ENCODE assay signal across 8 cellular contexts in genomic region chr20:59933849-59934585, GRCh38. TPM values are rescaled to one million over a fixed set of nuclear protein-coding genes. Genes with fewer than 3 reads are reported as not detected.
A peak's percentile ranks its signal among the peaks of the same experiment; 100 is the strongest.
DNase-seq lines count a peak whose midpoint lies in the region; ATAC-seq and TF ChIP-seq lines count a peak whose summit lies in the region.

No MANE protein-coding gene starts in this region.

- POLR2A ChIA-PET in activated CD8-positive, alpha-beta T cell treated with anti-CD3 and anti-CD28 coated beads, Interleukin-2, amount 10 ng/mL, durations not matched to agents 7 days and 5 days (lab: Charles Lee), result interaction anchor here (0.6 kb wide), 1 partner anchor 667 kb away, joined by 3 read pairs; no protein-coding TSS in a partner anchor

- peaks cover 7% of the 10 kb centered on the region for H3K27me3 Mint-ChIP-seq in activated CD8-positive, alpha-beta T cell treated with anti-CD3 and anti-CD28 coated beads, Interleukin-2, amount 10 ng/mL, durations not matched to agents 7 days and 5 days (ENCODE audit: low read depth)

- H3K27ac ChIP-seq in ectodermal cell (ENCODE audit: insufficient read depth, low read depth, low read length, poor library complexity, severe bottlenecking) (no peak overlapping the region), lung (ENCODE audit: low read depth in 1 of 2, low read length in 1 of 2) (peak overlapping the region; percentile 44 to 51)

- 8 to 9% methylated on average over 59 of the region's 59 CpGs for WGBS in ectodermal cell, 2 experiments
- WGBS in lung, 2 donors, result 6% methylated on average over 53 to 59 of the region's 59 CpGs

- CTCF ChIA-PET in activated CD8-positive, alpha-beta T cell treated with anti-CD3 and anti-CD28 coated beads, Interleukin-2, amount 10 ng/mL, durations not matched to agents 7 days and 5 days (lab: Charles Lee), result interaction anchor here (0.6 to 4.3 kb wide), 14 partner anchors 10 to 468 kb away, joined by 3 to 39 read pairs (median 4); partner anchors contain the start of gene CDH26

- peak overlapping the region; percentile 67 for H3K4me3 Mint-ChIP-seq in activated CD8-positive, alpha-beta T cell treated with anti-CD3 and anti-CD28 coated beads, Interleukin-2, amount 10 ng/mL, durations not matched to agents 7 days and 5 days

- H3K36me3 ChIP-seq in ectodermal cell (ENCODE audit: control insufficient read depth, insufficient read depth, low read length) (no peaks in the 10 kb centered on the region), lung (ENCODE audit: control insufficient read depth in 2 of 2, insufficient read depth in 2 of 2, low read length in 2 of 2) (no peaks in the 10 kb centered on the region)

- H3K27ac Mint-ChIP-seq in activated CD8-positive, alpha-beta T cell treated with anti-CD3 and anti-CD28 coated beads, Interleukin-2, amount 10 ng/mL, durations not matched to agents 7 days and 5 days, result peak overlapping the region; percentile 69

- H3K36me3 Mint-ChIP-seq in activated CD8-positive, alpha-beta T cell treated with anti-CD3 and anti-CD28 coated beads, Interleukin-2, amount 10 ng/mL, durations not matched to agents 7 days and 5 days (ENCODE audit: low read depth), result peaks cover 15% of the 10 kb centered on the region

- H3K9me3 Mint-ChIP-seq in activated CD8-positive, alpha-beta T cell treated with anti-CD3 and anti-CD28 coated beads, Interleukin-2, amount 10 ng/mL, durations not matched to agents 7 days and 5 days (ENCODE audit: insufficient read depth), result no peaks in the 10 kb centered on the region

- H3K4me3 ChIP-seq in ectodermal cell (ENCODE audit: insufficient read depth, low read depth, low read length) (peak overlapping the region; percentile 41), lung (peak overlapping the region; percentile 69)

- H3K9me3 ChIP-seq in ectodermal cell (ENCODE audit: control insufficient read depth, low read length), result no peaks in the 10 kb centered on the region
- H3K9me3 ChIP-seq in lung (ENCODE audit: control insufficient read depth in 2 of 2, insufficient read depth in 1 of 2, low read length in 1 of 2), result no peaks in the 10 kb centered on the region

- peak; percentile 58 for DNase-seq in NCI-H1436 (lab: John Stamatoyannopoulos, UW)
- DNase-seq in NCI-H1436 treated with DMSO at 0.1 percent for 48 hours (lab: John Stamatoyannopoulos, UW), result no peak
- DNase-seq in NCI-H226, result peak; percentile 53
- DNase-seq in activated CD8-positive, alpha-beta T cell treated with anti-CD3 and anti-CD28 coated beads, Interleukin-2, amount 10 ng/mL, durations not matched to agents 7 days and 5 days, result peak; percentile 78
- peak; percentile 82 for DNase-seq in lung (ENCODE audit: low spot score)
- DNase-seq in stimulated activated CD4-positive, alpha-beta T cell treated with anti-CD3 and anti-CD28 coated beads, TNF-alpha, amount 100 ng/mL, for 1 hour (ENCODE audit: low read depth in 3 of 3, low spot score in 1 of 3), result peak; percentile 45 to 71 (median 49)

- H3K27me3 ChIP-seq in ectodermal cell (ENCODE audit: control insufficient read depth, insufficient read depth, low read length, poor library complexity, severe bottlenecking) (peaks cover 48% of the 10 kb centered on the region), lung (ENCODE audit: control insufficient read depth, insufficient read depth) (no peaks in the 10 kb centered on the region)

- ATAC-seq in HG02852 (IDR thresholded peaks at IDR 0.05; ENCODE audit: unreplicated experiment), result peak; percentile 88
- ATAC-seq in activated CD8-positive, alpha-beta T cell treated with anti-CD3 and anti-CD28 coated beads, Interleukin-2, amount 10 ng/mL, durations not matched to agents 7 days and 5 days, result peak; percentile 92
- ATAC-seq in lung (ENCODE audit: insufficient read depth, low FRiP score), result peak; percentile 89

- TF ChIP-seq CTCF in lung (IDR thresholded peaks at IDR 0.05; ENCODE audit: control extremely low read depth, extremely low read depth), result peak; percentile 58

- peaks cover 25% of the 10 kb centered on the region for H3K4me1 Mint-ChIP-seq in activated CD8-positive, alpha-beta T cell treated with anti-CD3 and anti-CD28 coated beads, Interleukin-2, amount 10 ng/mL, durations not matched to agents 7 days and 5 days (ENCODE audit: low read depth)

- H3K4me1 ChIP-seq in ectodermal cell (ENCODE audit: control insufficient read depth, insufficient read depth, low read length) (peaks cover 7% of the 10 kb centered on the region), lung (ENCODE audit: control insufficient read depth in 2 of 2, insufficient read depth in 2 of 2, low read length in 2 of 2) (peaks cover 10 to 15% of the 10 kb centered on the region in 2 donors)

RNA-seq across cellular contexts. Expression of gene SYCP2, which starts 0.6 kb away (rescaled TPM):
- total RNA-seq in activated CD8-positive, alpha-beta T cell treated with anti-CD3 and anti-CD28 coated beads, Interleukin-2, amount 10 ng/mL, durations not matched to agents 7 days and 5 days, result 1 to 10 TPM; 6.5 to 6.6 TPM
- polyA plus RNA-seq in ectodermal cell (2013, experiment 1 of 4), result 0.63 TPM
- 0.62 TPM for polyA plus RNA-seq in ectodermal cell (2013, experiment 2 of 4)
- 0.53 TPM for polyA plus RNA-seq in ectodermal cell (2013, experiment 3 of 4)
- 0.20 TPM for polyA plus RNA-seq in ectodermal cell (2013, experiment 4 of 4)
- total RNA-seq in lung, result 1 to 10 TPM; 1.9 to 6.7 TPM
- 1 to 10 TPM; 1.0 to 3.1 TPM for polyA plus RNA-seq in lung

RNA-seq across cellular contexts. Expression of gene PPP1R3D, which starts 6.1 kb away (rescaled TPM):
- 1 to 10 TPM; 6.7 TPM for total RNA-seq in activated CD8-positive, alpha-beta T cell treated with anti-CD3 and anti-CD28 coated beads, Interleukin-2, amount 10 ng/mL, durations not matched to agents 7 days and 5 days
- 1.3 TPM for polyA plus RNA-seq in ectodermal cell (2013, experiment 1 of 4)
- 1.2 TPM for polyA plus RNA-seq in ectodermal cell (2013, experiment 2 of 4)
- polyA plus RNA-seq in ectodermal cell (2013, experiment 3 of 4), result 1.1 TPM
- polyA plus RNA-seq in ectodermal cell (2013, experiment 4 of 4), result 1.4 TPM
- 10 to 100 TPM in 1 of 2 donors, 1 to 10 TPM in 1; 7.4 to 11.8 TPM for total RNA-seq in lung
- polyA plus RNA-seq in lung, result 1 to 10 TPM; 3.8 to 8.8 TPM

RNA-seq across cellular contexts. Expression of gene FAM217B, which starts 6.2 kb away (rescaled TPM):
- total RNA-seq in activated CD8-positive, alpha-beta T cell treated with anti-CD3 and anti-CD28 coated beads, Interleukin-2, amount 10 ng/mL, durations not matched to agents 7 days and 5 days, result 10 to 100 TPM; 27.0 to 32.5 TPM
- polyA plus RNA-seq in ectodermal cell (2013, experiment 1 of 4), result 16.2 TPM
- polyA plus RNA-seq in ectodermal cell (2013, experiment 2 of 4), result 17.5 TPM
- 13.4 TPM for polyA plus RNA-seq in ectodermal cell (2013, experiment 3 of 4)
- polyA plus RNA-seq in ectodermal cell (2013, experiment 4 of 4), result 14.6 TPM
- total RNA-seq in lung, result 10 to 100 TPM; 15.1 to 18.5 TPM
- 1 to 10 TPM; 4.9 to 5.3 TPM for polyA plus RNA-seq in lung

RNA-seq across cellular contexts. Expression of gene CDH26, which starts 24.2 kb away (rescaled TPM):
- under 1 TPM; 0.26 to 0.34 TPM for total RNA-seq in activated CD8-positive, alpha-beta T cell treated with anti-CD3 and anti-CD28 coated beads, Interleukin-2, amount 10 ng/mL, durations not matched to agents 7 days and 5 days
- 0.24 TPM for polyA plus RNA-seq in ectodermal cell (2013, experiment 1 of 4)
- 0.28 TPM for polyA plus RNA-seq in ectodermal cell (2013, experiment 2 of 4)
- 0.37 TPM for polyA plus RNA-seq in ectodermal cell (2013, experiment 3 of 4)
- 0.20 TPM for polyA plus RNA-seq in ectodermal cell (2013, experiment 4 of 4)
- total RNA-seq in lung, result 10 to 100 TPM in 1 of 2 donors, 1 to 10 TPM in 1; 9.8 to 11.3 TPM
- 1 to 10 TPM; 5.7 to 5.8 TPM for polyA plus RNA-seq in lung
